Comparison of ENCODE assay signal across 8 cellular contexts in the genomic region with DNA sequence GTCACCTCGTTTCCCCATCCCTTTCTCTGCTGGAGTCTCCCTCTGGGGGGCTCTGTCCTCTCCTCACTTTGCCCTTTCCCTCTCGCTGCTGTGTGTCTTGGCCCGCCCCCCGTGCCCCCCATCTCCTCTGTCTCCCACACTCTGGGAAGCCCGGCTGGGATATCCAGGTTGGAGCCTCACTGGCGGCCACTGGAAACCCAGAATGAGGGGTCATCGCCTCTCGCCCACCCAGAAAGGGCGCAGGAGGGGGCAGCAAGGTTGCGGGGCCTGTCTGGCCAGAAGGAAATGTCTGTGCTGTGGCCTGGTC. TPM values are rescaled to one million over a fixed set of nuclear protein-coding genes. Genes with fewer than 3 reads are reported as not detected.
DNase-seq lines count a peak whose midpoint lies in the region; ATAC-seq and TF ChIP-seq lines count a peak whose summit lies in the region.

No MANE protein-coding gene starts in this region.

- POLR2A ChIA-PET in CD8-positive, alpha-beta T cell (lab: Charles Lee): interaction anchor here (0.8 to 2.9 kb wide), 3 partner anchors 26 to 94 kb away, joined by 4 to 25 read pairs (median 4); a partner anchor contains a TSS
- POLR2A ChIA-PET in WTC11 (lab: Charles Lee): interaction anchor here (0.6 to 0.7 kb wide), 2 partner anchors 540 to 548 kb away, joined by 3 to 6 read pairs; a partner anchor contains a TSS

- peak overlapping the region; percentile 72 for H3K27ac Mint-ChIP-seq in CD8-positive, alpha-beta T cell
- H3K27ac Mint-ChIP-seq in WTC11: peak overlapping the region; percentile 80; the same call in 1 of the 2 replicates
- peak overlapping the region; percentile 96 for H3K27ac Mint-ChIP-seq in glutamatergic neuron (ENCODE audit: unreplicated experiment)

- H3K4me3 ChIP-seq in CD8-positive, alpha-beta T cell (ENCODE audit: low read depth, low read length): no peak overlapping the region
- peak overlapping the region; percentile 53 for H3K4me3 ChIP-seq in psoas muscle

- CTCF ChIA-PET in CD8-positive, alpha-beta T cell (lab: Charles Lee): interaction anchor here (0.7 kb wide), 1 partner anchor 16 kb away, joined by 3 read pairs; no protein-coding TSS in a partner anchor
- CTCF ChIA-PET in WTC11 (lab: Charles Lee): interaction anchor here (0.6 to 4.8 kb wide), 8 partner anchors 10 to 519 kb away, joined by 3 to 44 read pairs (median 4); a partner anchor contains a TSS

- no peaks in the 10 kb centered on the region for H3K9me3 ChIP-seq in CD8-positive, alpha-beta T cell (ENCODE audit: low read length)
- no peaks in the 10 kb centered on the region for H3K9me3 ChIP-seq in psoas muscle

- H3K27me3 ChIP-seq in CD8-positive, alpha-beta T cell (ENCODE audit: insufficient read depth, low read length): no peaks in the 10 kb centered on the region
- H3K27me3 ChIP-seq in psoas muscle (ENCODE audit: insufficient read depth in 3 of 3, low read length in 2 of 3): no peaks in the 10 kb centered on the region

- ATAC-seq in CD8-positive, alpha-beta T cell: no peak
- no peak for ATAC-seq in WTC11
- no peak for ATAC-seq in psoas muscle

- 3 to 4% (median 3%) methylated on average over 9 to 10 of the region's 10 CpGs for WGBS in psoas muscle, 3 donors

- no peak overlapping the region for H3K4me3 Mint-ChIP-seq in CD8-positive, alpha-beta T cell
- peak overlapping the region; percentile 80 for H3K4me3 Mint-ChIP-seq in WTC11
- H3K4me3 Mint-ChIP-seq in glutamatergic neuron (ENCODE audit: unreplicated experiment): peak overlapping the region; percentile 80

- no peaks in the 10 kb centered on the region for H3K27me3 Mint-ChIP-seq in CD8-positive, alpha-beta T cell (ENCODE audit: low read depth)
- H3K27me3 Mint-ChIP-seq in WTC11 (ENCODE audit: low read depth) (no peaks in the 10 kb centered on the region; the same call in 1 of the 2 replicates), glutamatergic neuron (ENCODE audit: unreplicated experiment) (peaks cover 30% of the 10 kb centered on the region)

- intact Hi-C loops in CD8-positive, alpha-beta T cell (cut with DNase I, micrococcal nuclease): loop anchor here (5.0 to 10.0 kb wide), 2 partner anchors 109 to 1923 kb away; a partner anchor contains a TSS
- intact Hi-C loops in psoas muscle (cut with DNase I): no loop called here

- no peak overlapping the region for H3K27ac ChIP-seq in CD8-positive, alpha-beta T cell (ENCODE audit: low read depth, low read length)
- peak overlapping the region; percentile 72 for H3K27ac ChIP-seq in psoas muscle

- peaks cover 62% of the 10 kb centered on the region for H3K4me1 Mint-ChIP-seq in CD8-positive, alpha-beta T cell (ENCODE audit: low read depth)
- H3K4me1 Mint-ChIP-seq in WTC11 (peaks cover 56% of the 10 kb centered on the region), glutamatergic neuron (ENCODE audit: low read depth, unreplicated experiment) (peaks cover 60% of the 10 kb centered on the region)

- TF ChIP-seq CTCF in CD8-positive, alpha-beta T cell (IDR thresholded peaks at IDR 0.05): no peak
- TF ChIP-seq CTCF in WTC11 (IDR thresholded peaks at IDR 0.05) (no peak), glutamatergic neuron (IDR thresholded peaks at IDR 0.05; ENCODE audit: partially characterized antibody, unreplicated experiment) (no peak), psoas muscle (IDR thresholded peaks at IDR 0.05) (no peak), GM13976 (IDR thresholded peaks at IDR 0.05; ENCODE audit: borderline replicate concordance, control extremely low read depth, extremely low read depth, insufficient read depth, missing control alignments) (no peak)

- H3K36me3 ChIP-seq in CD8-positive, alpha-beta T cell (ENCODE audit: insufficient read depth, low read length): peaks cover 29% of the 10 kb centered on the region
- peaks cover 0 to 18% of the 10 kb centered on the region in 2 donors for H3K36me3 ChIP-seq in psoas muscle (ENCODE audit: insufficient read depth in 1 of 2, low read depth in 1 of 2)

- peaks cover 59% of the 10 kb centered on the region for H3K36me3 Mint-ChIP-seq in CD8-positive, alpha-beta T cell
- H3K36me3 Mint-ChIP-seq in WTC11: no peaks in the 10 kb centered on the region; the same call in 1 of the 2 replicates
- no peaks in the 10 kb centered on the region for H3K36me3 Mint-ChIP-seq in glutamatergic neuron (ENCODE audit: unreplicated experiment)

- no peak for DNase-seq in CD8-positive, alpha-beta T cell
- DNase-seq in WTC11 (ENCODE audit: low spot score) (no peak), glutamatergic neuron (no peak), psoas muscle (no peak), GM13976 (ENCODE audit: low spot score) (no peak), DMS79 treated with DMSO at 0.1 percent for 48 hours (lab: John Stamatoyannopoulos, UW) (no peak), HT-29 (ENCODE audit: low spot score) (no peak), middle frontal gyrus (ENCODE audit: extremely low spot score, low spot score) (no peak)

- H3K4me1 ChIP-seq in CD8-positive, alpha-beta T cell (ENCODE audit: insufficient read depth, low read length): peaks cover 63% of the 10 kb centered on the region
- peaks cover 59% of the 10 kb centered on the region for H3K4me1 ChIP-seq in psoas muscle

- H3K9me3 Mint-ChIP-seq in CD8-positive, alpha-beta T cell: no peaks in the 10 kb centered on the region
- H3K9me3 Mint-ChIP-seq in WTC11 (no peaks in the 10 kb centered on the region), glutamatergic neuron (ENCODE audit: unreplicated experiment) (peaks cover 24% of the 10 kb centered on the region)

- in situ Hi-C loops in GM13976 (cut with MboI; ENCODE audit: low sequenced_read_pairs, unreplicated experiment): no loop called here

TF ChIP-seq in WTC11, 78 proteins besides CTCF, POLR2A, EP300 and RAD21 (continues in another document):
- TF ChIP-seq, protein P1, sequence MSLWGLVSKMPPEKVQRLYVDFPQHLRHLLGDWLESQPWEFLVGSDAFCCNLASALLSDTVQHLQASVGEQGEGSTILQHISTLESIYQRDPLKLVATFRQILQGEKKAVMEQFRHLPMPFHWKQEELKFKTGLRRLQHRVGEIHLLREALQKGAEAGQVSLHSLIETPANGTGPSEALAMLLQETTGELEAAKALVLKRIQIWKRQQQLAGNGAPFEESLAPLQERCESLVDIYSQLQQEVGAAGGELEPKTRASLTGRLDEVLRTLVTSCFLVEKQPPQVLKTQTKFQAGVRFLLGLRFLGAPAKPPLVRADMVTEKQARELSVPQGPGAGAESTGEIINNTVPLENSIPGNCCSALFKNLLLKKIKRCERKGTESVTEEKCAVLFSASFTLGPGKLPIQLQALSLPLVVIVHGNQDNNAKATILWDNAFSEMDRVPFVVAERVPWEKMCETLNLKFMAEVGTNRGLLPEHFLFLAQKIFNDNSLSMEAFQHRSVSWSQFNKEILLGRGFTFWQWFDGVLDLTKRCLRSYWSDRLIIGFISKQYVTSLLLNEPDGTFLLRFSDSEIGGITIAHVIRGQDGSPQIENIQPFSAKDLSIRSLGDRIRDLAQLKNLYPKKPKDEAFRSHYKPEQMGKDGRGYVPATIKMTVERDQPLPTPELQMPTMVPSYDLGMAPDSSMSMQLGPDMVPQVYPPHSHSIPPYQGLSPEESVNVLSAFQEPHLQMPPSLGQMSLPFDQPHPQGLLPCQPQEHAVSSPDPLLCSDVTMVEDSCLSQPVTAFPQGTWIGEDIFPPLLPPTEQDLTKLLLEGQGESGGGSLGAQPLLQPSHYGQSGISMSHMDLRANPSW (CRISPR knock-in tag; conservative IDR thresholded peaks at IDR 0.05; ENCODE audit: low read depth): no peak
- TF ChIP-seq OVOL2 (CRISPR knock-in tag; IDR thresholded peaks at IDR 0.05; ENCODE audit: borderline replicate concordance) (no peak), ESRRA (CRISPR knock-in tag; IDR thresholded peaks at IDR 0.05; ENCODE audit: borderline replicate concordance) (no peak), SMAD3 (CRISPR knock-in tag; IDR thresholded peaks at IDR 0.05; ENCODE audit: borderline replicate concordance) (no peak), KAT7 (CRISPR knock-in tag; IDR thresholded peaks at IDR 0.05; ENCODE audit: borderline replicate concordance) (no peak), ZNF416 (CRISPR knock-in tag; IDR thresholded peaks at IDR 0.05) (no peak)
- TF ChIP-seq, protein P2, sequence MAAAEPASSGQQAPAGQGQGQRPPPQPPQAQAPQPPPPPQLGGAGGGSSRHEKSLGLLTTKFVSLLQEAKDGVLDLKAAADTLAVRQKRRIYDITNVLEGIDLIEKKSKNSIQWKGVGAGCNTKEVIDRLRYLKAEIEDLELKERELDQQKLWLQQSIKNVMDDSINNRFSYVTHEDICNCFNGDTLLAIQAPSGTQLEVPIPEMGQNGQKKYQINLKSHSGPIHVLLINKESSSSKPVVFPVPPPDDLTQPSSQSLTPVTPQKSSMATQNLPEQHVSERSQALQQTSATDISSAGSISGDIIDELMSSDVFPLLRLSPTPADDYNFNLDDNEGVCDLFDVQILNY (CRISPR knock-in tag; IDR thresholded peaks at IDR 0.05): no peak

RNA-seq across cellular contexts. Expression of a gene that starts 15.6 kb away (rescaled TPM):
- total RNA-seq in CD8-positive, alpha-beta T cell: 10 to 100 TPM; 32.0 to 33.5 TPM
- total RNA-seq in WTC11 (2021) (29.7 to 31.4 TPM (median 30.8 TPM) in 3 replicates), glutamatergic neuron (ENCODE audit: unreplicated experiment) (36.7 TPM), psoas muscle (10 to 100 TPM; 15.5 to 25.7 (median 21.6) TPM)
- polyA plus RNA-seq in psoas muscle: 10 to 100 TPM; 13.7 to 23.7 (median 19.9) TPM
- total RNA-seq in HT-29 (2014; rRNA removed; shearing (Covaris generic)): 34.5 and 39.5 TPM in 2 replicates

RNA-seq across cellular contexts. Expression of a gene that starts 28.1 kb away (rescaled TPM):
- total RNA-seq in CD8-positive, alpha-beta T cell: 100 to 1,000 TPM; 652 to 710 TPM
- total RNA-seq in WTC11 (2021) (10.4 to 11.8 TPM (median 11.0 TPM) in 3 replicates), glutamatergic neuron (ENCODE audit: unreplicated experiment) (26.0 TPM), psoas muscle (10 to 100 TPM in 2 of 4 donors, 1 to 10 TPM in 2; 8.2 to 10.8 (median 10.1) TPM)
- 10 to 100 TPM in 1 of 3 donors, 1 to 10 TPM in 2; 2.8 to 10.5 (median 3.2) TPM for polyA plus RNA-seq in psoas muscle
- total RNA-seq in HT-29 (2014; rRNA removed; shearing (Covaris generic)): 2.5 and 2.6 TPM in 2 replicates

RNA-seq across cellular contexts. Expression of a gene that starts 38.4 kb away (rescaled TPM):
- 10 to 100 TPM; 19.6 to 25.9 TPM for total RNA-seq in CD8-positive, alpha-beta T cell
- total RNA-seq in WTC11 (2021) (4.5 to 6.3 TPM (median 4.7 TPM) in 3 replicates), glutamatergic neuron (ENCODE audit: unreplicated experiment) (7.6 TPM), psoas muscle (1 to 10 TPM; 1.7 to 2.5 (median 2.0) TPM)
- 10 to 100 TPM in 1 of 3 donors, 1 to 10 TPM in 2; 7.9 to 13.1 (median 9.3) TPM for polyA plus RNA-seq in psoas muscle
- total RNA-seq in HT-29 (2014; rRNA removed; shearing (Covaris generic)): 26.9 and 32.1 TPM in 2 replicates

RNA-seq across cellular contexts. Expression of a gene that starts 50.7 kb away (rescaled TPM):
- 1 to 10 TPM; 7.8 to 9.7 TPM for total RNA-seq in CD8-positive, alpha-beta T cell
- total RNA-seq in WTC11 (2021) (5.3 to 6.0 TPM (median 5.3 TPM) in 3 replicates), glutamatergic neuron (ENCODE audit: unreplicated experiment) (52.6 TPM), psoas muscle (1 to 10 TPM; 1.4 to 2.6 (median 1.7) TPM)
- 1 to 10 TPM in 2 of 3 donors, under 1 TPM in 1; 0.88 to 3.1 (median 2.5) TPM for polyA plus RNA-seq in psoas muscle
- 10.2 and 11.0 TPM in 2 replicates for total RNA-seq in HT-29 (2014; rRNA removed; shearing (Covaris generic))

Comparison
In these comparisons a context has a peak if more than half of its experiments do, and no peak if none do; other contexts are left out.
1. RNA of a gene that starts 28.1 kb away (total RNA-seq): 652 to 710 TPM in CD8-positive, alpha-beta T cell; 26.0 TPM in glutamatergic neuron (single experiment), 8.2 to 10.8 TPM in psoas muscle, 10.4 to 11.8 TPM in WTC11 and 2.5 to 2.6 TPM in HT-29; every median in the first group is over 10 times any median in the second.
2. intact Hi-C loops: an anchor here in CD8-positive, alpha-beta T cell (5.0 to 10.0 kb wide); none called in psoas muscle.
3. Peak in every context shown above with its lines, with median percentiles within 50 percentile points of each other: H3K27ac Mint-ChIP-seq.